12 cellular contexts compared by ENCODE assay signal in the genomic region with DNA sequence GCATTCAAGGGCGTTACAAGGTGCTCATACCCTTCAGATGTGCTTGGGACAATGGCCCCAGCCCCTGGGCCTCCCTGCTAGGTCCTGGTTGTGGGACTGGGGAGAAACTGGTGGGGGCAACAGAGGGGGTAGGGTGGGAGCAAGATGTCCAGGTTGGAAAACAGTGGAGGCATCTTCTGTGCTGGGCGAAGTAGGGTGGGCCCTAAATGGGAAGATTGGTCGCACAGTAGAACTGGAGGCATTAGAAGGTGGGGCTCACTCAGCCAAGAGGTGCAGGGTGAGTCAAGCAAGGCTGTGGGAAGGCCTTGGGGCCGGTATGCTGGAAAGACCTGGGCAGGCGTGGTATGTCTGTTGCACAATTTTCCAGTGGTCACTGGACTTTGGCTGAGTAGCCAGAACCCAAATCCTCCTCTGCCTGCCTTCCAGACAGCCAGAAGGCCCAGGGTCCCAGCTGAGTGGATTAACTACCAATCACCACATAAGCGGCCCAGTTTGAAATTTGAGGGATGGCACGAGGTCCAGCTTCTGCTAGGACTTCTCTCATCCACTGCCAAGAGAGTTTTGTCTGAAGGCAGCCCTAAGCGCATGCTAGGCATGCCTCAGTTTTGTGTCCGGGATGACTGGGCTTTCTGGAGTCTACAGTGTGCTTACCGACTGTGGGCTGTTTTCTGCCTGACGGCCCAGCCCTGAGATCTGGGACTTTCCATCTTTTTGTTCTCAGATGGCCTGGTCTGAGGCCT.
DNase-seq lines count a peak whose midpoint lies in the region; ATAC-seq, FAIRE-seq and TF ChIP-seq lines count a peak whose summit lies in the region.
"Had no signal": no experiment of that assay in that cellular context is flagged by ENCODE, and none has a peak within 500 bp of the region (broad histone marks: within the 10 kb centered on the region; RNA-seq: fewer than 3 reads in every experiment).

No MANE protein-coding gene starts in this region.

- no peak overlapping the region for H2BK5ac ChIP-seq in IMR-90 (ENCODE audit: low read depth, low read length, poor library complexity, severe bottlenecking)

- DNase-seq in IMR-90 (peak; percentile 41), bronchial epithelial cell (ENCODE audit: low read depth) (peak; percentile 44), lower lobe of right lung (no peak), upper lobe of right lung (no peak), chondrocyte (ENCODE audit: low spot score) (no peak), NOMO-1 (lab: John Stamatoyannopoulos, UW; ENCODE audit: unreplicated experiment in 2 of 2) (no peak)
- DNase-seq in stimulated activated naive CD4-positive, alpha-beta T cell treated with Interleukin-2 at 50 U/mL for 16 hours (lab: John Stamatoyannopoulos, UW): no peak
- DNase-seq: anterior cingulate cortex; effector memory CD8-positive, alpha-beta T cell; spleen had no signal

- no peak overlapping the region for H4K5ac ChIP-seq in IMR-90 (ENCODE audit: low read depth, low read length)

- no peak for FAIRE-seq in bronchial epithelial cell (lab: Jason Lieb, UNC)

- H3K9me3 ChIP-seq in IMR-90 (ENCODE audit: control insufficient read depth, insufficient read depth, low read length) (no peaks in the 10 kb centered on the region), lower lobe of right lung (no peaks in the 10 kb centered on the region), upper lobe of right lung (no peaks in the 10 kb centered on the region)
- H3K9me3 ChIP-seq: spleen had no signal

- POLR2A ChIA-PET in IMR-90 (lab: Charles Lee; ENCODE audit: unreplicated experiment): no interaction called here

- peak overlapping the region; percentile 56 for H3K18ac ChIP-seq in IMR-90 (ENCODE audit: low read depth, low read length)

- intact Hi-C loops in IMR-90 (cut with micrococcal nuclease): no loop called here
- intact Hi-C loops in lower lobe of right lung (cut with DNase I): no loop called here
- intact Hi-C loops in upper lobe of right lung (cut with DNase I): no loop called here

- no peaks in the 10 kb centered on the region for H3K9me3 Mint-ChIP-seq in chondrocyte (ENCODE audit: low read depth)
- H3K9me3 Mint-ChIP-seq: effector memory CD8-positive, alpha-beta T cell had no signal

- peaks cover 3% of the 10 kb centered on the region for H3K27me3 Mint-ChIP-seq in chondrocyte (ENCODE audit: low read depth)

- no peak overlapping the region for H3K9ac ChIP-seq in IMR-90 (ENCODE audit: low read depth, low read length)

- dilution Hi-C loops in IMR-90 (cut with HindIII; ENCODE audit: low sequenced_read_pairs, unreplicated experiment): no loop called here

- H3K79me1 ChIP-seq in IMR-90 (ENCODE audit: low read depth in 1 of 2, low read length in 2 of 2): no peaks in the 10 kb centered on the region

- H4K8ac ChIP-seq in IMR-90 (ENCODE audit: low read depth in 2 of 2, low read length in 2 of 2): no peak overlapping the region

- H4K20me1 ChIP-seq in IMR-90 (ENCODE audit: insufficient read depth, low read length): no peaks in the 10 kb centered on the region

- H3K27me3 ChIP-seq in IMR-90 (ENCODE audit: control insufficient read depth, insufficient read depth, low read length) (no peaks in the 10 kb centered on the region), bronchial epithelial cell (ENCODE audit: control insufficient read depth, insufficient read depth, low read length) (no peaks in the 10 kb centered on the region), lower lobe of right lung (ENCODE audit: low read depth) (no peaks in the 10 kb centered on the region), upper lobe of right lung (no peaks in the 10 kb centered on the region)
- H3K27me3 ChIP-seq: spleen had no signal

- TF ChIP-seq POLR2A in IMR-90 (IDR thresholded peaks at IDR 0.05; ENCODE audit: low read depth, low read length): no peak

- H3K36me3 ChIP-seq in IMR-90 (ENCODE audit: control insufficient read depth, insufficient read depth, low read length): no peaks in the 10 kb centered on the region
- no peaks in the 10 kb centered on the region for H3K36me3 ChIP-seq in bronchial epithelial cell (ENCODE audit: control insufficient read depth, insufficient read depth, low read length)
- no peaks in the 10 kb centered on the region for H3K36me3 ChIP-seq in lower lobe of right lung
- no peaks in the 10 kb centered on the region for H3K36me3 ChIP-seq in upper lobe of right lung
- H3K36me3 ChIP-seq: spleen had no signal

- H3K4me3 ChIP-seq in IMR-90 (ENCODE audit: insufficient read depth, low read depth, low read length) (no peak overlapping the region), bronchial epithelial cell (ENCODE audit: low read depth, low read length) (no peak overlapping the region), lower lobe of right lung (no peak overlapping the region), upper lobe of right lung (no peak overlapping the region)
- H3K4me3 ChIP-seq: spleen had no signal

- no peak for TF ChIP-seq RAD21 in IMR-90 (IDR thresholded peaks at IDR 0.05; ENCODE audit: low read length)

- H3K27ac ChIP-seq in IMR-90 (ENCODE audit: insufficient read depth, low read length) (no peak overlapping the region), lower lobe of right lung (no peak overlapping the region), upper lobe of right lung (no peak overlapping the region)
- H3K27ac ChIP-seq: RWPE1, spleen had no signal

- H2AK5ac ChIP-seq in IMR-90 (ENCODE audit: low read depth, low read length): peak overlapping the region; percentile 29; the same call in 1 of the 2 replicates

- CTCF ChIA-PET in IMR-90 (lab: Yijun Ruan, JAX): no interaction called here

- peaks cover 7% of the 10 kb centered on the region; the same call in 1 of the 2 replicates for H3K4me1 ChIP-seq in IMR-90 (ENCODE audit: control insufficient read depth, insufficient read depth, low read length)
- H3K4me1 ChIP-seq in lower lobe of right lung: no peaks in the 10 kb centered on the region
- no peaks in the 10 kb centered on the region for H3K4me1 ChIP-seq in upper lobe of right lung

- H3K4ac ChIP-seq in IMR-90 (ENCODE audit: low read depth, low read length): peak overlapping the region; percentile 60

- no peak overlapping the region for H3K4me3 Mint-ChIP-seq in chondrocyte (ENCODE audit: unreplicated experiment)
- H3K4me3 Mint-ChIP-seq: effector memory CD8-positive, alpha-beta T cell had no signal

- TF ChIP-seq CTCF in IMR-90 (conservative IDR thresholded peaks at IDR 0.05; ENCODE audit: low read depth, low read length) (no peak), bronchial epithelial cell (IDR thresholded peaks at IDR 0.05; ENCODE audit: insufficient read depth, low read length, severe bottlenecking) (no peak), lower lobe of right lung (IDR thresholded peaks at IDR 0.05) (no peak), upper lobe of right lung (IDR thresholded peaks at IDR 0.05) (no peak), chondrocyte (IDR thresholded peaks at IDR 0.05) (no peak)

- H3K56ac ChIP-seq in IMR-90 (ENCODE audit: extremely low read depth, insufficient read depth, low read length): no peak overlapping the region

- H3K27ac Mint-ChIP-seq in chondrocyte (ENCODE audit: unreplicated experiment): no peak overlapping the region
- H3K27ac Mint-ChIP-seq: effector memory CD8-positive, alpha-beta T cell had no signal

- 98% methylated on average over 6 of the region's 11 CpGs; no CpG with 5 or more reads in 1 of the 2 experiments for WGBS in IMR-90 (ENCODE audit: extremely low coverage in 2 of 2, insufficient read length in 1 of 2), 2 experiments

- ATAC-seq in IMR-90 (ENCODE audit: low read depth): peak; percentile 48
- ATAC-seq in lower lobe of right lung: peak; percentile 28 to 40
- ATAC-seq in upper lobe of right lung: peak; percentile 32
- no peak for ATAC-seq in GM18861 (IDR thresholded peaks at IDR 0.05; ENCODE audit: unreplicated experiment)
- ATAC-seq: effector memory CD8-positive, alpha-beta T cell had no signal

- no peaks in the 10 kb centered on the region for H3K36me3 Mint-ChIP-seq in chondrocyte (ENCODE audit: low read depth)

- BruUV-seq in IMR-90 (replicated peaks; lab: Mats Ljungman, UMichigan): no TSS peak

- peak overlapping the region; percentile 15; the same call in 1 of the 2 replicates for H2BK20ac ChIP-seq in IMR-90 (ENCODE audit: low read depth, low read length)

- H3K9me1 ChIP-seq in IMR-90 (ENCODE audit: insufficient read depth, low read length): peaks cover 17% of the 10 kb centered on the region; the same call in 1 of the 2 replicates

- no peaks in the 10 kb centered on the region for H3K4me1 Mint-ChIP-seq in chondrocyte (ENCODE audit: low read depth)

- peak overlapping the region; percentile 66 for H4K91ac ChIP-seq in IMR-90 (ENCODE audit: insufficient read depth, low read depth, low read length)

- no peak overlapping the region for H3K4me2 ChIP-seq in IMR-90 (ENCODE audit: low read depth, low read length)

- peak overlapping the region; percentile 85 for H2BK120ac ChIP-seq in IMR-90 (ENCODE audit: low read depth, low read length)

- peak overlapping the region; percentile 25; the same call in 2 of the 3 replicates for H2BK15ac ChIP-seq in IMR-90 (ENCODE audit: low read depth, low read length)

- no peak overlapping the region for H3K14ac ChIP-seq in IMR-90 (replicated peaks; ENCODE audit: low read depth, low read length)

- in situ Hi-C loops in IMR-90 (cut with MboI; ENCODE audit: low sequenced_read_pairs): no loop called here

- peak overlapping the region; percentile 15; the same call in 1 of the 2 replicates for H3K23ac ChIP-seq in IMR-90 (ENCODE audit: low read depth, low read length)

- no peak overlapping the region for H2AK9ac ChIP-seq in IMR-90 (replicated peaks; ENCODE audit: low read depth, low read length, poor library complexity)

- H2AFZ ChIP-seq in IMR-90 (replicated peaks; ENCODE audit: low read length, poor library complexity): peak overlapping the region; percentile 13

TF ChIP-seq in IMR-90, 13 proteins besides CTCF, POLR2A, EP300 and RAD21:
- TF ChIP-seq CEBPB (IDR thresholded peaks at IDR 0.05; ENCODE audit: low read depth, low read length) (peak; percentile 89), MXI1 (IDR thresholded peaks at IDR 0.05; ENCODE audit: borderline replicate concordance, low read depth, low read length) (no peak)
TF ChIP-seq in IMR-90: peak in this region for 1.

Comparison
In these comparisons a context has a peak if more than half of its experiments do, and no peak if none do; other contexts are left out.
1. DNase-seq: peak in IMR-90 (single experiment) and bronchial epithelial cell (single experiment); none in lower lobe of right lung (single experiment), upper lobe of right lung (single experiment), stimulated activated naive CD4-positive, alpha-beta T cell treated with Interleukin-2 at 50 U/mL for 16 hours (single experiment), chondrocyte (single experiment) and NOMO-1 (0 of 2).